Comparison of ENCODE assay signal across 17 cellular contexts in genomic region chr17:71628306-71628705, GRCh38.
"Had no signal": no experiment of that assay in that cellular context is flagged by ENCODE, and none has a peak within 500 bp of the region (broad histone marks: within the 10 kb centered on the region; RNA-seq: fewer than 3 reads in every experiment).

No MANE protein-coding gene starts in this region.

- DNase-seq: activated CD4-positive, alpha-beta T cell treated with anti-CD3 and anti-CD28 coated beads, Interleukin-2, amount 10 ng/mL, durations not matched to agents 7 days and 5 days; activated gamma-delta T cell treated with Interleukin-2 at 50 U/mL for 16 hours; amniotic stem cell; cortex of kidney; effector CD4-positive, alpha-beta T cell; esophagus squamous epithelium; hippocampal formation; kidney glomerular epithelial cell; occipital lobe; right cardiac atrium; small intestine; stimulated activated CD4-positive, alpha-beta T cell treated with anti-CD3 and anti-CD28 coated beads, Interleukin-4, amount 100 ng/mL, for 4 hours; stimulated activated CD8-positive, alpha-beta memory T cell treated with anti-CD3 and anti-CD28 coated beads, Interleukin-4, amount 100 ng/mL, for 48 hours; stimulated activated naive CD4-positive, alpha-beta T cell treated with Interleukin-2 at 50 U/mL for 16 hours; substantia nigra; transverse colon had no signal

- H3K9me3 ChIP-seq: esophagus squamous epithelium, transverse colon had no signal

- H3K36me3 ChIP-seq: esophagus squamous epithelium, transverse colon had no signal

- H3K27me3 ChIP-seq: esophagus squamous epithelium, transverse colon had no signal

- H3K27ac ChIP-seq: esophagus squamous epithelium, transverse colon had no signal

- H3K4me3 ChIP-seq: esophagus squamous epithelium, transverse colon had no signal

- ATAC-seq: right cardiac atrium had no signal

- FAIRE-seq: endothelial cell of umbilical vein had no signal
